24 cellular contexts compared by ENCODE assay signal in the genomic region with DNA sequence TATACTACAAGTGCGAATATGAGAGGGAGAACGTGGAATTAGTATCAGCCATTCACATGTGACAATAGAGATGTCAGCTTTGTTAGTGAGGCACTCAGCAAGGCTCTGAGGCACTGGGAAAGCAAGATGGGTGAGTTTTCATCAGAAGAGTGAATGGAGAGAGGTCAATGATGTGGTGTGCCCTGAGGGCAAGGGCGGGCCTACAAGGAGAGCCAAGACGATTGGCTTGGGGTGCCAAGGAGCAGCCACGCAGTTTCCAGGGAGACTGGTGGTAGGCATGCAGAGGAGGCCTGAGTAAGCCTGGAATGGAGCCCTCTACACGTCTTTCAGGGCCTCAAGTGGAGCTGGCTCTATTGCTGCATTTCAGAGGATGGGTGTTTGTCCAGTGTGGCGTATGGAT.
"Had no signal": no experiment of that assay in that cellular context is flagged by ENCODE, and none has a peak within 500 bp of the region (broad histone marks: within the 10 kb centered on the region; RNA-seq: fewer than 3 reads in every experiment).

No MANE protein-coding gene starts in this region.

- H3K4me1 ChIP-seq: sigmoid colon, testis had no signal

- H3K9me3 Mint-ChIP-seq: activated CD4-positive, alpha-beta memory T cell treated with anti-CD3 and anti-CD28 coated beads, Interleukin-2, amount 10 ng/mL, durations not matched to agents 7 days and 5 days; activated CD4-positive, alpha-beta T cell treated with anti-CD3 and anti-CD28 coated beads, Interleukin-2, amount 10 ng/mL, durations not matched to agents 24 days and 14 days; activated naive CD4-positive, alpha-beta T cell treated with anti-CD3 and anti-CD28 coated beads, Interleukin-2, amount 10 ng/mL, durations not matched to agents 7 days and 5 days; naive B cell; stimulated activated memory B cell treated with anti-CD40 and anti-IgM and Interleukin-4, amounts not matched to agents 10 μg/mL and 1 μg/mL and 100 μg/mL, for 72 hours had no signal

- H3K9me3 ChIP-seq: mucosa of descending colon, sigmoid colon, testis had no signal

- DNase-seq: activated CD4-positive, alpha-beta memory T cell treated with anti-CD3 and anti-CD28 coated beads, Interleukin-2, amount 10 ng/mL, durations not matched to agents 7 days and 5 days; activated CD4-positive, alpha-beta T cell treated with anti-CD3 and anti-CD28 coated beads, Interleukin-2, amount 10 ng/mL, durations not matched to agents 24 days and 14 days; activated CD8-positive, alpha-beta memory T cell treated with anti-CD3 and anti-CD28 coated beads, Interleukin-2, amount 10 ng/mL, durations not matched to agents 7 days and 5 days; activated effector memory CD4-positive, alpha-beta T cell treated with anti-CD3 and anti-CD28 coated beads, Interleukin-2, amount 50 U/mL, for 16 hours; activated naive CD4-positive, alpha-beta T cell treated with anti-CD3 and anti-CD28 coated beads, Interleukin-2, amount 10 ng/mL, durations not matched to agents 7 days and 5 days; activated T-cell treated with anti-CD3 and anti-CD28 coated beads for 4 hours; amygdala; erythroblast; head of caudate nucleus; hypothalamus; left colon; mesenchymal stem cell; mucosa of descending colon; naive B cell; occipital lobe; posterior cingulate gyrus; sigmoid colon; stimulated activated CD4-positive, alpha-beta T cell treated with anti-CD3 and anti-CD28 coated beads, Interleukin-15, amount 100 ng/mL, for 24 hours; testis; trophoblast cell had no signal

- H3K4me3 Mint-ChIP-seq: activated CD4-positive, alpha-beta memory T cell treated with anti-CD3 and anti-CD28 coated beads, Interleukin-2, amount 10 ng/mL, durations not matched to agents 7 days and 5 days; activated CD4-positive, alpha-beta T cell treated with anti-CD3 and anti-CD28 coated beads, Interleukin-2, amount 10 ng/mL, durations not matched to agents 24 days and 14 days; activated CD8-positive, alpha-beta memory T cell treated with anti-CD3 and anti-CD28 coated beads, Interleukin-2, amount 10 ng/mL, durations not matched to agents 7 days and 5 days; activated naive CD4-positive, alpha-beta T cell treated with anti-CD3 and anti-CD28 coated beads, Interleukin-2, amount 10 ng/mL, durations not matched to agents 7 days and 5 days; naive B cell; stimulated activated memory B cell treated with anti-CD40 and anti-IgM and Interleukin-4, amounts not matched to agents 10 μg/mL and 1 μg/mL and 100 μg/mL, for 72 hours had no signal

- H3K27ac ChIP-seq: cardiac muscle cell, sigmoid colon, testis had no signal

- H3K27me3 ChIP-seq: cardiac muscle cell, sigmoid colon, testis had no signal

- H3K36me3 Mint-ChIP-seq: activated CD8-positive, alpha-beta memory T cell treated with anti-CD3 and anti-CD28 coated beads, Interleukin-2, amount 10 ng/mL, durations not matched to agents 7 days and 5 days; activated naive CD4-positive, alpha-beta T cell treated with anti-CD3 and anti-CD28 coated beads, Interleukin-2, amount 10 ng/mL, durations not matched to agents 7 days and 5 days; naive B cell; stimulated activated memory B cell treated with anti-CD40 and anti-IgM and Interleukin-4, amounts not matched to agents 10 μg/mL and 1 μg/mL and 100 μg/mL, for 72 hours had no signal

- H3K27ac Mint-ChIP-seq: activated CD4-positive, alpha-beta memory T cell treated with anti-CD3 and anti-CD28 coated beads, Interleukin-2, amount 10 ng/mL, durations not matched to agents 7 days and 5 days; activated CD4-positive, alpha-beta T cell treated with anti-CD3 and anti-CD28 coated beads, Interleukin-2, amount 10 ng/mL, durations not matched to agents 24 days and 14 days; activated CD8-positive, alpha-beta memory T cell treated with anti-CD3 and anti-CD28 coated beads, Interleukin-2, amount 10 ng/mL, durations not matched to agents 7 days and 5 days; activated naive CD4-positive, alpha-beta T cell treated with anti-CD3 and anti-CD28 coated beads, Interleukin-2, amount 10 ng/mL, durations not matched to agents 7 days and 5 days; stimulated activated memory B cell treated with anti-CD40 and anti-IgM and Interleukin-4, amounts not matched to agents 10 μg/mL and 1 μg/mL and 100 μg/mL, for 72 hours had no signal

- ATAC-seq: activated CD4-positive, CD25-positive, alpha-beta regulatory T cell treated with anti-CD3 and anti-CD28 coated beads, Interleukin-2, amount 50 U/mL, for 24 hours; activated CD8-positive, alpha-beta memory T cell treated with anti-CD3 and anti-CD28 coated beads, Interleukin-2, amount 10 ng/mL, durations not matched to agents 7 days and 5 days; left colon; mucosa of descending colon; stimulated activated memory B cell treated with anti-CD40 and anti-IgM and Interleukin-4, amounts not matched to agents 10 μg/mL and 1 μg/mL and 100 μg/mL, for 72 hours had no signal

- H3K4me3 ChIP-seq: cardiac muscle cell, mucosa of descending colon, sigmoid colon, smooth muscle cell, testis had no signal

- H3K27me3 Mint-ChIP-seq: stimulated activated memory B cell treated with anti-CD40 and anti-IgM and Interleukin-4, amounts not matched to agents 10 μg/mL and 1 μg/mL and 100 μg/mL, for 72 hours had no signal

- H3K36me3 ChIP-seq: cardiac muscle cell, sigmoid colon had no signal
